ENCODE assay signal across 8 cellular contexts in the genomic region with DNA sequence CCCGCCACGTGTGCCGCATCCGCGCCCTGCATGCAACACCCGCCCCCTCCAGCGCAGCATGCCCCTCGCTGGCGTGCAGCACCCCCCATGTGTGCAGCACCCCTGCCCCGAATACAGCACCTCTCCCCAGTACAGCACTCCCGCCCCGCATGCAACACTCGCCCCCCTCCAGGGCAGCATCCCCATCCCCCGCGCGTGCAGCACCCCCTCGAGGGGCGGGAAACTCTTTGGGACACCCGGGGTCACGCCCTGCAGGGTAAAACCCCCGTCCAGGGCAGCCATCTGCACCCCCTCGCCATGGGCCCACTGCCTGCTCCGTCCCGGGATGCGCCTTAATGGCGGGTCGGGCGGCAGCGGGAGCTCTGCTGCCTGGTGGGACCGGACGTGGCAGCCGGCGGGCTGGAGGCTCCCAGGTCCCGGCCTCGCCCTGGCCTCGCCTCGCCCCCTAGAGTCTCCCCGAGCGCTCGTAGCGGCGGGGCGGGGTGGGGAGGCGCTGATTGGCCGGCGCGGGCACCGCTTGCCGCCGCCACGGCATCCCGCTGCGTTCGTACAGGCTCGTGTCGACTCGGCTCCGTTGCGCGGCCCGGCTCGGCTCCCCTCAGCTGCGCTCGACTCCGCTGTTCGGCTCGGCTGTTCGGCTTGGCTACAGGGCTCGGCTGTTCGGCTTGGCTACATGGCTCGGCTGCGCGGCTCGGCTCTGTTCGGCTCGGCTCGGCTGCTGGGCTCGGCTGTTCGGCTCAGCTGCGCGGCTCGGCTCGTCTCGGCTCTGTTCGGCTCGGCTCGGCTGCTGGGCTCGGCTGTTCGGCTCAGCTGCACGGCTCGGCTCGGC. TPM values are rescaled to one million over a fixed set of nuclear protein-coding genes. Genes with fewer than 3 reads are reported as not detected.
DNase-seq lines count a peak whose midpoint lies in the region; ATAC-seq, FAIRE-seq and TF ChIP-seq lines count a peak whose summit lies in the region.

No MANE protein-coding gene starts in this region.

- ATAC-seq in HG03432 (IDR thresholded peaks at IDR 0.05; ENCODE audit: unreplicated experiment), result peak; percentile 92
- peak; percentile 97 for ATAC-seq in HepG2

- H3K9ac ChIP-seq in HepG2 (ENCODE audit: insufficient read depth, low read depth, low read length), result peak overlapping the region; percentile 8; the same call in 1 of the 2 replicates

- H3K4me1 ChIP-seq in HepG2 (ENCODE audit: insufficient read depth, low read length), result peaks cover 12% of the 10 kb centered on the region

- 50% methylated on average over 11 of the region's 92 CpGs for WGBS in HepG2 (ENCODE audit: low lambda C conversion rate)

- no TSS peak for BruUV-seq in HepG2 (replicated peaks; lab: Mats Ljungman, UMichigan)

- H3K27ac ChIP-seq in HepG2 (ENCODE audit: extremely low read length, insufficient read depth, low read length), result no peak overlapping the region

- FAIRE-seq in HepG2 (lab: Jason Lieb, UNC), result peak; percentile 61

- peak; percentile 57 for TF ChIP-seq CTCF in HepG2 (CRISPR knock-in tag; IDR thresholded peaks at IDR 0.05)

- TF ChIP-seq POLR2A in HepG2 (IDR thresholded peaks at IDR 0.05; ENCODE audit: insufficient read depth in 1 of 2, low read depth in 2 of 2, low read length in 2 of 2), result no peak

- H3K79me2 ChIP-seq in HepG2 (ENCODE audit: insufficient read depth, low read length), result no peaks in the 10 kb centered on the region

- intact Hi-C loops in HepG2 (cut with micrococcal nuclease; ENCODE audit: unreplicated experiment), result loop anchor here (10.0 kb wide), 1 partner anchor 85 kb away; a partner anchor contains a TSS

- TF ChIP-seq RAD21 in HepG2 (CRISPR knock-in tag; IDR thresholded peaks at IDR 0.05), result peak; percentile 43; the same call in 1 of the 2 replicates

- CTCF ChIA-PET in HepG2 (lab: Yijun Ruan, JAX; ENCODE audit: low intra/inter-chr PET ratio, low total read pairs), result no interaction called here

- DNase-seq in AG08395 (ENCODE audit: low spot score) (peak; percentile 97), GM19238 (ENCODE audit: insufficient read length, low spot score) (peak; percentile 80), NCI-H524 (lab: John Stamatoyannopoulos, UW) (peak; percentile 90 to 94), dermis blood vessel endothelial cell (peak; percentile 97), HepG2 (ENCODE audit: low spot score) (peak; percentile 86)
- peak; percentile 96 to 97 for DNase-seq in activated CD4-positive, alpha-beta T cell treated with anti-CD3 and anti-CD28 coated beads, Interleukin-2, amount 50 U/mL, for 48 hours
- peak; percentile 95 for DNase-seq in stimulated activated CD4-positive, alpha-beta T cell treated with anti-CD3 and anti-CD28 coated beads, Interleukin-2, amount 100 ng/mL, for 4 hours (ENCODE audit: low read depth)

- POLR2A ChIA-PET in HepG2 (lab: Yijun Ruan, JAX), result interaction anchor here (1.0 kb wide), 1 partner anchor 127 kb away, joined by 3 read pairs; no protein-coding TSS in a partner anchor

- no peaks in the 10 kb centered on the region for H4K20me1 ChIP-seq in HepG2 (ENCODE audit: insufficient read depth, low read length)

- H3K9me3 ChIP-seq in HepG2 (ENCODE audit: low read length), result no peaks in the 10 kb centered on the region

- H3K4me2 ChIP-seq in HepG2 (ENCODE audit: low read depth, low read length), result peak overlapping the region; percentile 58

- peaks cover 6 to 44% of the 10 kb centered on the region in 2 experiments for H3K27me3 ChIP-seq in HepG2 (ENCODE audit: control insufficient read depth in 1 of 2, insufficient read depth in 2 of 2, low read length in 2 of 2)

- no peaks in the 10 kb centered on the region for H3K36me3 ChIP-seq in HepG2 (replicated peaks in 1 of 2; ENCODE audit: control insufficient read depth in 1 of 2, insufficient read depth in 2 of 2, low read length in 2 of 2)

- H2AFZ ChIP-seq in HepG2 (ENCODE audit: low read length), result no peak overlapping the region

- peak overlapping the region; percentile 6 to 57 (median 29); a peak in 4 of 6 replicates for H3K4me3 ChIP-seq in HepG2 (replicated peaks in 1 of 3; ENCODE audit: insufficient read depth in 1 of 3, low read depth in 2 of 3, low read length in 3 of 3)

- no peak for TF ChIP-seq EP300 in HepG2 (IDR thresholded peaks at IDR 0.05; ENCODE audit: low read depth in 2 of 2, low read length in 2 of 2)
- no peak for TF ChIP-seq EP300 in HepG2 (CRISPR knock-in tag; IDR thresholded peaks at IDR 0.05; ENCODE audit: borderline replicate concordance)

- in situ Hi-C loops in HepG2 (cut with HindIII; ENCODE audit: extremely low pct_ligation_motif_present, low pct_unique_long_range_greater_than_20kb), result loop anchor here (10.0 kb wide), 1 partner anchor 95 kb away; no protein-coding TSS in a partner anchor

TF ChIP-seq in HepG2, 621 proteins besides CTCF, POLR2A, EP300 and RAD21 (continues in another document):
- TF ChIP-seq SRY (CRISPR knock-in tag; IDR thresholded peaks at IDR 0.05) (no peak), ZNF264 (CRISPR knock-in tag; IDR thresholded peaks at IDR 0.05) (no peak), NFATC3 (CRISPR knock-in tag; IDR thresholded peaks at IDR 0.05) (no peak), ZNF30 (CRISPR knock-in tag; IDR thresholded peaks at IDR 0.05) (no peak), SALL2 (CRISPR knock-in tag; IDR thresholded peaks at IDR 0.05) (peak; percentile 61; the same call in 1 of the 2 replicates), HMGA1 (CRISPR knock-in tag; conservative IDR thresholded peaks at IDR 0.05) (no peak), MYNN (CRISPR knock-in tag; IDR thresholded peaks at IDR 0.05; ENCODE audit: low read depth) (no peak), ZFP62 (CRISPR knock-in tag; IDR thresholded peaks at IDR 0.05) (no peak), ZZZ3 (CRISPR knock-in tag; IDR thresholded peaks at IDR 0.05; ENCODE audit: borderline replicate concordance) (peak; percentile 50; the same call in 1 of the 2 replicates)
- TF ChIP-seq, protein P1, sequence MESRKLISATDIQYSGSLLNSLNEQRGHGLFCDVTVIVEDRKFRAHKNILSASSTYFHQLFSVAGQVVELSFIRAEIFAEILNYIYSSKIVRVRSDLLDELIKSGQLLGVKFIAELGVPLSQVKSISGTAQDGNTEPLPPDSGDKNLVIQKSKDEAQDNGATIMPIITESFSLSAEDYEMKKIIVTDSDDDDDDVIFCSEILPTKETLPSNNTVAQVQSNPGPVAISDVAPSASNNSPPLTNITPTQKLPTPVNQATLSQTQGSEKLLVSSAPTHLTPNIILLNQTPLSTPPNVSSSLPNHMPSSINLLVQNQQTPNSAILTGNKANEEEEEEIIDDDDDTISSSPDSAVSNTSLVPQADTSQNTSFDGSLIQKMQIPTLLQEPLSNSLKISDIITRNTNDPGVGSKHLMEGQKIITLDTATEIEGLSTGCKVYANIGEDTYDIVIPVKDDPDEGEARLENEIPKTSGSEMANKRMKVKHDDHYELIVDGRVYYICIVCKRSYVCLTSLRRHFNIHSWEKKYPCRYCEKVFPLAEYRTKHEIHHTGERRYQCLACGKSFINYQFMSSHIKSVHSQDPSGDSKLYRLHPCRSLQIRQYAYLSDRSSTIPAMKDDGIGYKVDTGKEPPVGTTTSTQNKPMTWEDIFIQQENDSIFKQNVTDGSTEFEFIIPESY (CRISPR knock-in tag; IDR thresholded peaks at IDR 0.05), result no peak
- TF ChIP-seq, protein P2, sequence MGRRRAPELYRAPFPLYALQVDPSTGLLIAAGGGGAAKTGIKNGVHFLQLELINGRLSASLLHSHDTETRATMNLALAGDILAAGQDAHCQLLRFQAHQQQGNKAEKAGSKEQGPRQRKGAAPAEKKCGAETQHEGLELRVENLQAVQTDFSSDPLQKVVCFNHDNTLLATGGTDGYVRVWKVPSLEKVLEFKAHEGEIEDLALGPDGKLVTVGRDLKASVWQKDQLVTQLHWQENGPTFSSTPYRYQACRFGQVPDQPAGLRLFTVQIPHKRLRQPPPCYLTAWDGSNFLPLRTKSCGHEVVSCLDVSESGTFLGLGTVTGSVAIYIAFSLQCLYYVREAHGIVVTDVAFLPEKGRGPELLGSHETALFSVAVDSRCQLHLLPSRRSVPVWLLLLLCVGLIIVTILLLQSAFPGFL (CRISPR knock-in tag; IDR thresholded peaks at IDR 0.05), result no peak
- TF ChIP-seq, protein P3, sequence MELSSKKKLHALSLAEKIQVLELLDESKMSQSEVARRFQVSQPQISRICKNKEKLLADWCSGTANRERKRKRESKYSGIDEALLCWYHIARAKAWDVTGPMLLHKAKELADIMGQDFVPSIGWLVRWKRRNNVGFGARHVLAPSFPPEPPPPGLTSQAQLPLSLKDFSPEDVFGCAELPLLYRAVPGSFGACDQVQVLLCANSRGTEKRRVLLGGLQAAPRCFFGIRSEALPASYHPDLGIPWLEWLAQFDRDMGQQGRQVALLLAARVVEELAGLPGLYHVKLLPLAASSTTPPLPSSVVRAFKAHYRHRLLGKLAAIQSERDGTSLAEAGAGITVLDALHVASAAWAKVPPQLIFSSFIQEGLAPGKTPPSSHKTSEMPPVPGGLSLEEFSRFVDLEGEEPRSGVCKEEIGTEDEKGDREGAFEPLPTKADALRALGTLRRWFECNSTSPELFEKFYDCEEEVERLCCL (CRISPR knock-in tag; IDR thresholded peaks at IDR 0.05; ENCODE audit: borderline replicate concordance), result no peak

RNA-seq across cellular contexts. Expression of a gene that starts 0.4 kb away (rescaled TPM):
- total RNA-seq in dermis blood vessel endothelial cell (0.23 and 0.51 TPM in 2 replicates), HepG2 (2016; rRNA removed; fragmentation: Illumina TruSeq; extraction: Trizol) (0.84 and 1.1 TPM in 2 replicates)
- total RNA-seq in HepG2 (2016; cell fraction: cytosol; rRNA removed; fragmentation: Illumina TruSeq; extraction: Trizol; ENCODE audit: low read depth), result 0.35 and 0.40 TPM in 2 replicates
- total RNA-seq in HepG2 (2016; cell fraction: insoluble cytoplasmic fraction; rRNA removed; fragmentation: Illumina TruSeq; extraction: Trizol), result 0.19 and 0.93 TPM in 2 replicates
- 1.1 and 1.3 TPM in 2 replicates for total RNA-seq in HepG2 (2016; cell fraction: membrane; rRNA removed; fragmentation: Illumina TruSeq; extraction: Trizol)
- total RNA-seq in HepG2 (2016; cell fraction: nucleus; rRNA removed; fragmentation: Illumina TruSeq; extraction: Trizol), result 1.3 and 1.7 TPM in 2 replicates
- 0.74 and 2.3 TPM in 2 replicates for polyA plus RNA-seq in HepG2 (2011; rRNA removed)
- polyA plus RNA-seq in HepG2 (2011; cell fraction: cytosol; rRNA removed), result 0.62 and 0.65 TPM in 2 replicates
- polyA plus RNA-seq in HepG2 (2011; cell fraction: nucleus; rRNA removed), result 7.2 and 9.9 TPM in 2 replicates
- polyA plus RNA-seq in HepG2 (2012), result 0.54 and 1.4 TPM in 2 replicates
- 0.18 and 0.59 TPM in 2 replicates for polyA plus RNA-seq in HepG2 (2016; cell fraction: cytosol; fragmentation: Illumina TruSeq; extraction: Trizol; ENCODE audit: low read depth)
- polyA plus RNA-seq in HepG2 (2016; cell fraction: insoluble cytoplasmic fraction; fragmentation: Illumina TruSeq; extraction: Trizol; ENCODE audit: low read depth), result 0.59 and 0.72 TPM in 2 replicates
- polyA plus RNA-seq in HepG2 (2016; cell fraction: membrane; fragmentation: Illumina TruSeq; extraction: Trizol; ENCODE audit: low read depth), result 0.64 and 0.85 TPM in 2 replicates
- polyA plus RNA-seq in HepG2 (2016; cell fraction: nucleus; fragmentation: Illumina TruSeq; extraction: Trizol; ENCODE audit: insufficient read depth, low read depth), result 1.8 and 3.3 TPM in 2 replicates
- 0.62 and 1.2 TPM in 2 replicates for polyA minus RNA-seq in HepG2 (2011; rRNA and poly(A)+ RNA removed; ENCODE audit: low replicate concordance)
- 0.88 and 1.3 TPM in 2 replicates for polyA minus RNA-seq in HepG2 (2011; cell fraction: cytosol; rRNA and poly(A)+ RNA removed)
- 0.90 and 3.0 TPM in 2 replicates for polyA minus RNA-seq in HepG2 (2011; cell fraction: nucleus; rRNA and poly(A)+ RNA removed)
